ENCODE assay signal across 1 cellular context in the genomic region with DNA sequence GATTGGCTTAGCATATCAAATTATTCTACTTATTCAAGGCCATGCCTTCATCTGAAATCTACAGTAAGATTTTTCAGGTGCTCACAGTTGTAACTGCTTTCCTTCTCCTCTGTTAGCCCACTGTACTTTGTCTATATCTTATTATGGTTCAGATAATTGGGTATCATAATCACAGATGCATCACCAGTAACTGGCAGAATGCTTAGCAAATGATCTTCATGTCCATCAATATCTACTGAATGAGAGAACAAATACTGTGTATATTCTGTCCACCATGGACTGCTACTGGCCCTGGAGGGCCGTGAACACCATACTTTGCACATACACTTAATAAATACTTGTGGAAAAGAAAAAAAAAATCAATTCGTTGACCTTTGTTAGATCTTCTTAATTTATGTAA.
TF ChIP-seq lines count a peak whose summit lies in the region.

No MANE protein-coding gene starts in this region.

TF ChIP-seq in IMR-90, 13 proteins besides CTCF, POLR2A, EP300 and RAD21 (continued from another document):
- TF ChIP-seq, protein P1, sequence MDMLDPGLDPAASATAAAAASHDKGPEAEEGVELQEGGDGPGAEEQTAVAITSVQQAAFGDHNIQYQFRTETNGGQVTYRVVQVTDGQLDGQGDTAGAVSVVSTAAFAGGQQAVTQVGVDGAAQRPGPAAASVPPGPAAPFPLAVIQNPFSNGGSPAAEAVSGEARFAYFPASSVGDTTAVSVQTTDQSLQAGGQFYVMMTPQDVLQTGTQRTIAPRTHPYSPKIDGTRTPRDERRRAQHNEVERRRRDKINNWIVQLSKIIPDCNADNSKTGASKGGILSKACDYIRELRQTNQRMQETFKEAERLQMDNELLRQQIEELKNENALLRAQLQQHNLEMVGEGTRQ (IDR thresholded peaks at IDR 0.05; ENCODE audit: low read depth, low read length) = no peak
- TF ChIP-seq MAZ (IDR thresholded peaks at IDR 0.05; ENCODE audit: borderline replicate concordance, low read depth, low read length) (no peak), RFX5 (IDR thresholded peaks at IDR 0.05; ENCODE audit: low read depth, low read length) (no peak), ELK1 (IDR thresholded peaks at IDR 0.05; ENCODE audit: borderline replicate concordance, low read depth, low read length) (no peak), NFE2L2 (IDR thresholded peaks at IDR 0.05; ENCODE audit: low read depth, low read length) (no peak), CHD1 (IDR thresholded peaks at IDR 0.05; ENCODE audit: low read depth, low read length) (no peak), BHLHE40 (IDR thresholded peaks at IDR 0.05; ENCODE audit: low read depth, low read length) (no peak), MXI1 (IDR thresholded peaks at IDR 0.05; ENCODE audit: borderline replicate concordance, low read depth, low read length) (no peak), RCOR1 (IDR thresholded peaks at IDR 0.05; ENCODE audit: insufficient replicate concordance, low read length) (no peak), SMC3 (IDR thresholded peaks at IDR 0.05; ENCODE audit: low read depth, low read length) (no peak), MAFK (IDR thresholded peaks at IDR 0.05; ENCODE audit: low read depth, low read length) (no peak)
